ENCODE assay signal across 16 cellular contexts in genomic region chr19:8023371-8023770, GRCh38. TPM values are rescaled to one million over a fixed set of nuclear protein-coding genes. Genes with fewer than 3 reads are reported as not detected.
A peak's percentile ranks its signal among the peaks of the same experiment; 100 is the strongest.
DNase-seq lines count a peak whose midpoint lies in the region; ATAC-seq and TF ChIP-seq lines count a peak whose summit lies in the region.
"Had no signal": no experiment of that assay in that cellular context is flagged by ENCODE, and none has a peak within 500 bp of the region (broad histone marks: within the 10 kb centered on the region; RNA-seq: fewer than 3 reads in every experiment).

No MANE protein-coding gene starts in this region.

- H3K36me3 ChIP-seq in adipocyte (ENCODE audit: control insufficient read depth, insufficient read depth, low read length, severe bottlenecking), result no peaks in the 10 kb centered on the region
- H3K36me3 ChIP-seq in GM23248 (ENCODE audit: low read depth), result no peaks in the 10 kb centered on the region
- H3K36me3 ChIP-seq: BLaER1, HAP-1 had no signal

- H3K4me1 Mint-ChIP-seq in nephron progenitor cell, result peaks cover 45% of the 10 kb centered on the region
- no peaks in the 10 kb centered on the region for H3K4me1 Mint-ChIP-seq in stimulated activated effector memory CD8-positive, alpha-beta T cell treated with anti-CD3 and anti-CD28 coated beads, Interleukin-12 subunit alpha, Interleukin-12 subunit beta, amount 100 ng/mL, for 72 hours

- H3K4me1 ChIP-seq in adipocyte (ENCODE audit: control insufficient read depth, insufficient read depth, low read length) (peaks cover 3% of the 10 kb centered on the region), GM23248 (ENCODE audit: insufficient read depth) (no peaks in the 10 kb centered on the region)
- H3K4me1 ChIP-seq: A549, HAP-1 had no signal

- H3K27me3 ChIP-seq in adipocyte (replicated peaks; ENCODE audit: control insufficient read depth, insufficient read depth, low read length), result no peaks in the 10 kb centered on the region
- no peaks in the 10 kb centered on the region for H3K27me3 ChIP-seq in GM23248 (replicated peaks; ENCODE audit: insufficient read depth)
- H3K27me3 ChIP-seq: BLaER1 had no signal

- peaks cover 5% of the 10 kb centered on the region for H3K27me3 Mint-ChIP-seq in nephron progenitor cell (ENCODE audit: low read depth, poor library complexity)

- no peak overlapping the region for H3K27ac ChIP-seq in GM23248
- H3K27ac ChIP-seq: A549, BLaER1 had no signal

- H3K9me3 ChIP-seq in adipocyte (ENCODE audit: control insufficient read depth, low read length) (no peaks in the 10 kb centered on the region), GM23248 (ENCODE audit: low read depth) (no peaks in the 10 kb centered on the region)
- H3K9me3 ChIP-seq: A549, BLaER1, HAP-1 had no signal

- H3K36me3 Mint-ChIP-seq in nephron progenitor cell (ENCODE audit: low read depth), result peaks cover 9% of the 10 kb centered on the region
- no peaks in the 10 kb centered on the region for H3K36me3 Mint-ChIP-seq in stimulated activated effector memory CD8-positive, alpha-beta T cell treated with anti-CD3 and anti-CD28 coated beads, Interleukin-12 subunit alpha, Interleukin-12 subunit beta, amount 100 ng/mL, for 72 hours

- H3K9ac ChIP-seq in adipocyte (ENCODE audit: low read length), result no peak overlapping the region
- no peak overlapping the region for H3K9ac ChIP-seq in GM23248
- H3K9ac ChIP-seq: BLaER1 had no signal

- 89 to 95% methylated on average over 5 of the region's 5 CpGs for WGBS in GM23248 (ENCODE audit: low coverage in 1 of 2, low lambda C conversion rate in 2 of 2, missing lambda C conversion rate in 2 of 2), 2 experiments

- ATAC-seq in stimulated activated effector memory CD8-positive, alpha-beta T cell treated with anti-CD3 and anti-CD28 coated beads, Interleukin-12 subunit alpha, Interleukin-12 subunit beta, amount 100 ng/mL, for 72 hours, result no peak
- ATAC-seq in GM21576 (IDR thresholded peaks at IDR 0.05; ENCODE audit: unreplicated experiment), result no peak
- no peak for ATAC-seq in HG03039 (IDR thresholded peaks at IDR 0.05; ENCODE audit: unreplicated experiment)
- ATAC-seq: A549, GM12878, K562 had no signal

- H4K20me1 ChIP-seq in GM23248 (ENCODE audit: insufficient read depth), result no peaks in the 10 kb centered on the region
- H4K20me1 ChIP-seq: BLaER1 had no signal

- no peak overlapping the region for H3K4me3 Mint-ChIP-seq in nephron progenitor cell
- no peak overlapping the region for H3K4me3 Mint-ChIP-seq in stimulated activated effector memory CD8-positive, alpha-beta T cell treated with anti-CD3 and anti-CD28 coated beads, Interleukin-12 subunit alpha, Interleukin-12 subunit beta, amount 100 ng/mL, for 72 hours

- peaks cover 18% of the 10 kb centered on the region for H3K9me3 Mint-ChIP-seq in nephron progenitor cell
- no peaks in the 10 kb centered on the region for H3K9me3 Mint-ChIP-seq in stimulated activated effector memory CD8-positive, alpha-beta T cell treated with anti-CD3 and anti-CD28 coated beads, Interleukin-12 subunit alpha, Interleukin-12 subunit beta, amount 100 ng/mL, for 72 hours

- in situ Hi-C loops in GM23248 (cut with MboI), result no loop called here

- no peaks in the 10 kb centered on the region for H3F3A ChIP-seq in GM23248 (ENCODE audit: insufficient read depth)

- H3K79me2 ChIP-seq in GM23248 (ENCODE audit: insufficient read depth), result no peaks in the 10 kb centered on the region

- DNase-seq in adipocyte (ENCODE audit: low read depth) (peak; percentile 80), fibroblast of gingiva (ENCODE audit: low read depth) (peak; percentile 47), nephron progenitor cell (no peak), GM23248 (no peak)
- DNase-seq in stimulated activated effector memory CD8-positive, alpha-beta T cell treated with anti-CD3 and anti-CD28 coated beads, Interleukin-12 subunit alpha, Interleukin-12 subunit beta, amount 100 ng/mL, for 72 hours (ENCODE audit: low spot score in 2 of 2), result no peak
- DNase-seq: AML-193, DMS53, GOT3 had no signal

- H3K9me2 ChIP-seq in GM23248 (ENCODE audit: insufficient read depth), result no peaks in the 10 kb centered on the region

- H3K4me3 ChIP-seq in adipocyte (ENCODE audit: low read length) (no peak overlapping the region), GM23248 (no peak overlapping the region)
- H3K4me3 ChIP-seq: A549, BLaER1, GM12878, HAP-1, K562 had no signal

- peak overlapping the region; percentile 48 for H3K27ac Mint-ChIP-seq in nephron progenitor cell
- H3K27ac Mint-ChIP-seq in stimulated activated effector memory CD8-positive, alpha-beta T cell treated with anti-CD3 and anti-CD28 coated beads, Interleukin-12 subunit alpha, Interleukin-12 subunit beta, amount 100 ng/mL, for 72 hours, result peak overlapping the region; percentile 52

- no peak for TF ChIP-seq CTCF in nephron progenitor cell (IDR thresholded peaks at IDR 0.05)

- H3K4me2 ChIP-seq in GM23248 (ENCODE audit: unreplicated experiment), result no peak overlapping the region
- H3K4me2 ChIP-seq: A549, BLaER1 had no signal

- H2AFZ ChIP-seq in GM23248, result no peak overlapping the region

RNA-seq across cellular contexts. Expression of gene ELAVL1, which starts 17.9 kb away (rescaled TPM):
- total RNA-seq in GM23248 (2014; rRNA removed; shearing (Covaris generic)), result 44.0 and 48.1 TPM in 2 replicates
- 74.4 and 78.9 TPM in 2 replicates for polyA plus RNA-seq in GM23248 (2016; fragmentation: Nextera tagmentation; extraction: Ambion mirVana)

RNA-seq across cellular contexts. Expression of gene CCL25, which starts 29.2 kb away (rescaled TPM):
- total RNA-seq in GM23248 (2014; rRNA removed; shearing (Covaris generic)), result not detected in 2 replicates
- polyA plus RNA-seq in GM23248 (2016; fragmentation: Nextera tagmentation; extraction: Ambion mirVana), result not detected in 2 replicates
- total RNA-seq: K562 had no signal
- polyA plus RNA-seq: A549, AG04450 had no signal

Comparison
In these comparisons a context has a peak if more than half of its experiments do, and no peak if none do; other contexts are left out.
1. DNase-seq: peak in adipocyte (single experiment) and fibroblast of gingiva (single experiment); none in nephron progenitor cell (single experiment), stimulated activated effector memory CD8-positive, alpha-beta T cell treated with anti-CD3 and anti-CD28 coated beads, Interleukin-12 subunit alpha, Interleukin-12 subunit beta, amount 100 ng/mL, for 72 hours (0 of 2) and GM23248 (single experiment).